ENCODE assay signal across 8 cellular contexts in genomic region chr16:28879841-28880588, GRCh38.
DNase-seq lines count a peak whose midpoint lies in the region; ATAC-seq and TF ChIP-seq lines count a peak whose summit lies in the region.

No MANE protein-coding gene starts in this region.

- in situ Hi-C loops in astrocyte of the cerebellum (cut with HindIII; ENCODE audit: low sequenced_read_pairs) = no loop called here

- no peak for TF ChIP-seq CTCF in astrocyte of the cerebellum (IDR thresholded peaks at IDR 0.05; ENCODE audit: low read depth, low read length, missing control alignments)
- TF ChIP-seq CTCF in retinal pigment epithelial cell (conservative IDR thresholded peaks at IDR 0.05; ENCODE audit: low read depth, low read length) = no peak

- peak overlapping the region; percentile 74 for H3K4me3 ChIP-seq in astrocyte of the cerebellum (ENCODE audit: low read depth, low read length)
- H3K4me3 ChIP-seq in retinal pigment epithelial cell (ENCODE audit: low read length) = peak overlapping the region; percentile 68

- DNase-seq in NCI-H2029 (lab: John Stamatoyannopoulos, UW) (peak; percentile 69), T-helper 9 cell (peak; percentile 88), astrocyte of the cerebellum (ENCODE audit: low read depth) (peak; percentile 35), hypothalamus (lab: John Stamatoyannopoulos, UW) (peak; percentile 26 to 90 (median 76)), retinal pigment epithelial cell (ENCODE audit: low read depth) (peak; percentile 39)

- ATAC-seq in GM18502 (IDR thresholded peaks at IDR 0.05; ENCODE audit: poor library complexity, unreplicated experiment) = peak; percentile 83
- ATAC-seq in HG02938 (IDR thresholded peaks at IDR 0.05; ENCODE audit: unreplicated experiment) = peak; percentile 74
- no peak for ATAC-seq in HG03139 (IDR thresholded peaks at IDR 0.05; ENCODE audit: unreplicated experiment)

Comparison
In these comparisons a context has a peak if more than half of its experiments do, and no peak if none do; other contexts are left out.
1. DNase-seq: peak in every context shown above with its lines; median percentile 88 in T-helper 9 cell; 76 in hypothalamus; 69 in NCI-H2029; 39 in retinal pigment epithelial cell; 35 in astrocyte of the cerebellum.